Comparison of ENCODE assay signal across 15 cellular contexts in the genomic region with DNA sequence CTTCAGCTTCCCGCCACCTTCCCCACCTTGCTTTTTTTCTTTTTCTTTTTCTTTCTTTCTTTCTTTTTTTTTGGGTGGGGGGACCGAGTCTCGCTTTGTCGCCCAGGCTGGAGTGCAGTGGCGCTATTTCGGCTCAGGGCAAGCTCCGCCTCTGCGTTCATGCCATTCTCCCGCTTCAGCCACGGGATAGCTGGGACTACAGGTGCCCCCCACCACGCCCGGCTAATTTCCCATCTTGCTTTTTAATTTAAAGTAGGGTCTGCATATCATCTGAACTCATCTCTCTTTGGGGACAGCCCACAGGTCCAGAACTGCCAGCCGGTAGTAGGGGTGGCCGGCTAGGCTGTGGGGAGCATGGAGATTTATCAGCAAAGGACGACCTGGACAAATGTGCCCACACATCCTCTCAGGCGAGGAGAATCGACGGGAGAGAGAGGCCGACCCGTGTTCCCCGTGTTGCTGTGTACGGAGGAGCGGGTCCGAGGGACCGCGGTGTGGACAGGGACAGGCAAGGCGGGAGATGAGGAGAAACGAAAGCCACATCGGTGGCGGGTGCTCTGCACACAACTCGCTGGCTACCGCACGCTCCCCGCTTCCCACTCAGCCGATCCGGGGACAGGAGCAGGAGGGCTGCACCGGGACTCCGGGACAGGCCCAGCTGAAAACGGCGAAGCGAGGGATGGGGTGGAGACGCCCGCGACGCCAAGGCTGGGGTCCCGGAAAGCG. TPM values are rescaled to one million over a fixed set of nuclear protein-coding genes. Genes with fewer than 3 reads are reported as not detected.
DNase-seq lines count a peak whose midpoint lies in the region; ATAC-seq and TF ChIP-seq lines count a peak whose summit lies in the region.
"Had no signal": no experiment of that assay in that cellular context is flagged by ENCODE, and none has a peak within 500 bp of the region (broad histone marks: within the 10 kb centered on the region; RNA-seq: fewer than 3 reads in every experiment).

No MANE protein-coding gene starts in this region.

- TF ChIP-seq CTCF in AG04449 (IDR thresholded peaks at IDR 0.05; ENCODE audit: insufficient read depth, low read length, missing control alignments), result no peak
- TF ChIP-seq CTCF in breast epithelium (IDR thresholded peaks at IDR 0.05), result no peak

- no peak overlapping the region for H3K9ac ChIP-seq in HUES48 (ENCODE audit: low read depth, low read length)

- H3K27me3 ChIP-seq in HUES48 (ENCODE audit: control insufficient read depth, insufficient read depth, low read length) (peaks cover 100% of the 10 kb centered on the region), breast epithelium (peaks cover 0 to 6% of the 10 kb centered on the region in 2 donors), muscle layer of duodenum (ENCODE audit: low read depth, low read length) (peaks cover 29% of the 10 kb centered on the region)
- H3K27me3 ChIP-seq: MG63 had no signal

- TF ChIP-seq POLR2A in breast epithelium (IDR thresholded peaks at IDR 0.05), result no peak

- H3K36me3 ChIP-seq in HUES48 (ENCODE audit: control insufficient read depth, insufficient read depth, low read length), result no peaks in the 10 kb centered on the region
- H3K36me3 ChIP-seq in breast epithelium, result no peaks in the 10 kb centered on the region
- no peaks in the 10 kb centered on the region for H3K36me3 ChIP-seq in muscle layer of duodenum (ENCODE audit: control insufficient read depth in 1 of 2, insufficient read depth in 2 of 2, low read length in 2 of 2)
- H3K36me3 ChIP-seq: MG63 had no signal

- H3K27ac ChIP-seq in HUES48 (ENCODE audit: low read depth, low read length) (no peak overlapping the region), breast epithelium (no peak overlapping the region), muscle layer of duodenum (ENCODE audit: low read length) (no peak overlapping the region)
- H3K27ac ChIP-seq: skin epidermis had no signal

- CTCF ChIA-PET in AG04449 (lab: Yijun Ruan, JAX), result interaction anchor here (0.6 to 1.0 kb wide), 2 partner anchors 58 to 235 kb away, joined by 3 read pairs; no protein-coding TSS in a partner anchor

- no peak for DNase-seq in AG04449 (ENCODE audit: low read depth, low spot score)
- DNase-seq in breast epithelium (ENCODE audit: low spot score in 2 of 2), result no peak
- DNase-seq in kidney glomerular epithelial cell (lab: John Stamatoyannopoulos, UW), result no peak
- DNase-seq: caudate nucleus, MG63, midbrain, SHP77 treated with DMSO at 0.1 percent for 48 hours had no signal

- ATAC-seq in HG03280 (IDR thresholded peaks at IDR 0.05; ENCODE audit: unreplicated experiment), result no peak
- ATAC-seq in GM19467 (IDR thresholded peaks at IDR 0.05; ENCODE audit: unreplicated experiment), result no peak
- no peak for ATAC-seq in HG03432 (IDR thresholded peaks at IDR 0.05; ENCODE audit: unreplicated experiment)
- ATAC-seq: HCT116 had no signal

- intact Hi-C loops in breast epithelium (cut with DNase I; ENCODE audit: low total_unique reads), result no loop called here

- H3K9me3 ChIP-seq in HUES48 (ENCODE audit: control insufficient read depth, insufficient read depth, low read length) (no peaks in the 10 kb centered on the region), breast epithelium (no peaks in the 10 kb centered on the region), muscle layer of duodenum (ENCODE audit: control insufficient read depth in 1 of 2, low read length in 2 of 2) (no peaks in the 10 kb centered on the region)
- H3K9me3 ChIP-seq: MG63 had no signal

- H3K4me1 ChIP-seq in HUES48 (ENCODE audit: control insufficient read depth, insufficient read depth, low read length) (0 out of 2 replicates have a peak, but pooled peaks cover 7% of the 10 kb centered on the region), breast epithelium (no peaks in the 10 kb centered on the region), muscle layer of duodenum (ENCODE audit: control insufficient read depth in 1 of 2, insufficient read depth in 2 of 2, low read length in 2 of 2) (peaks cover 4 to 19% of the 10 kb centered on the region in 2 donors)

- POLR2A ChIA-PET in AG04449 (lab: Yijun Ruan, JAX), result no interaction called here

- H3K4me3 ChIP-seq in AG04449 (ENCODE audit: low read depth, low read length) (peak overlapping the region; percentile 27), HUES48 (ENCODE audit: low read depth, low read length) (peak overlapping the region; percentile 0; the same call in 1 of the 2 replicates), breast epithelium (peak overlapping the region in 2 of 3 donors; percentile 37 to 56), muscle layer of duodenum (ENCODE audit: low read depth in 1 of 2, low read length in 2 of 2) (peak overlapping the region; percentile 13 to 44)
- H3K4me3 ChIP-seq: MG63, skin epidermis had no signal

RNA-seq across cellular contexts. Expression of a gene that starts 2.4 kb away (rescaled TPM):
- 100 to 1,000 TPM in 1 of 3 donors, 10 to 100 TPM in 2; 42.9 to 120 (median 46.0) TPM for total RNA-seq in breast epithelium
- total RNA-seq: NCI-H460 had no signal

RNA-seq across cellular contexts. Expression of a gene that starts 3.6 kb away (rescaled TPM):
- 100 to 1,000 TPM in 2 of 3 donors, 10 to 100 TPM in 1; 97.8 to 672 (median 130) TPM for total RNA-seq in breast epithelium

RNA-seq across cellular contexts. Expression of a gene that starts 9.3 kb away (rescaled TPM):
- total RNA-seq in breast epithelium, result 100 to 1,000 TPM; 284 to 698 (median 513) TPM
- total RNA-seq: NCI-H460 had no signal

RNA-seq across cellular contexts. Expression of a gene that starts 16.8 kb away (rescaled TPM):
- total RNA-seq in breast epithelium, result not detected
- total RNA-seq: NCI-H460 had no signal

RNA-seq across cellular contexts. Expression of a gene that starts 22.9 kb away (rescaled TPM):
- 10 to 100 TPM in 2 of 3 donors, 1 to 10 TPM in 1; 9.1 to 34.0 (median 12.1) TPM for total RNA-seq in breast epithelium
